In genomic region chr12:89352492-89353187, GRCh38 we compare ENCODE assay signal across 8 cellular contexts. TPM values are rescaled to one million over a fixed set of nuclear protein-coding genes. Genes with fewer than 3 reads are reported as not detected.
A peak's percentile ranks its signal among the peaks of the same experiment; 100 is the strongest.
DNase-seq lines count a peak whose midpoint lies in the region; ATAC-seq, FAIRE-seq and TF ChIP-seq lines count a peak whose summit lies in the region.

TSS of gene DUSP6 (minus strand) at chr12:89352501. CDS start at chr12:89352039, 462 bp downstream.

- H3K36me3 Mint-ChIP-seq in activated CD4-positive, alpha-beta T cell treated with anti-CD3 and anti-CD28 coated beads, Interleukin-2, amount 10 ng/mL, durations not matched to agents 24 days and 14 days (ENCODE audit: low read depth) = peaks cover 36% of the 10 kb centered on the region

- peak within 1 kb of the TSS; percentile 98 for H3K4me3 Mint-ChIP-seq in activated CD4-positive, alpha-beta T cell treated with anti-CD3 and anti-CD28 coated beads, Interleukin-2, amount 10 ng/mL, durations not matched to agents 24 days and 14 days

- peaks cover 12 to 26% of the 10 kb centered on the region in 2 donors for H3K4me1 ChIP-seq in kidney (ENCODE audit: control insufficient read depth in 1 of 2, insufficient read depth in 1 of 2, low read depth in 1 of 2, low read length in 2 of 2)

- peak within 1 kb of the TSS; percentile 71 to 91 for H3K9ac ChIP-seq in kidney (ENCODE audit: low read length in 2 of 2)

- no peaks in the 10 kb centered on the region for H3K9me3 Mint-ChIP-seq in activated CD4-positive, alpha-beta T cell treated with anti-CD3 and anti-CD28 coated beads, Interleukin-2, amount 10 ng/mL, durations not matched to agents 24 days and 14 days

- peak within 1 kb of the TSS; percentile 97 to 98 for H3K4me3 ChIP-seq in kidney (ENCODE audit: low read length in 2 of 2)

- H3K27ac ChIP-seq in cingulate gyrus (ENCODE audit: low read depth, low read length) (peak within 1 kb of the TSS; percentile 94), kidney (ENCODE audit: low read depth in 2 of 2, low read length in 2 of 2) (peak within 1 kb of the TSS; percentile 96 to 99)

- DNase-seq in GM13977 (ENCODE audit: low spot score) (peak; percentile 81), NCI-H524 treated with DMSO at 0.1 percent for 48 hours (lab: John Stamatoyannopoulos, UW) (peak; percentile 92), kidney (peak; percentile 99), GM19240 (ENCODE audit: insufficient read length, low spot score) (no peak)
- peak; percentile 98 for DNase-seq in activated CD4-positive, alpha-beta T cell treated with anti-CD3 and anti-CD28 coated beads, Interleukin-2, amount 10 ng/mL, durations not matched to agents 24 days and 14 days
- peak; percentile 78 for DNase-seq in stimulated activated CD4-positive, alpha-beta T cell treated with anti-CD3 and anti-CD28 coated beads, Interleukin-12 subunit alpha, Interleukin-12 subunit beta, amount 100 ng/mL, for 4 hours

- in situ Hi-C loops in GM13977 (cut with MboI; ENCODE audit: low pct_unique_long_range_greater_than_20kb, low sequenced_read_pairs, unreplicated experiment) = no loop called here

- peaks cover 44% of the 10 kb centered on the region for H3K4me1 Mint-ChIP-seq in activated CD4-positive, alpha-beta T cell treated with anti-CD3 and anti-CD28 coated beads, Interleukin-2, amount 10 ng/mL, durations not matched to agents 24 days and 14 days

- H3K27me3 Mint-ChIP-seq in activated CD4-positive, alpha-beta T cell treated with anti-CD3 and anti-CD28 coated beads, Interleukin-2, amount 10 ng/mL, durations not matched to agents 24 days and 14 days = no peaks in the 10 kb centered on the region

- peak within 1 kb of the TSS; percentile 93 for H3K27ac Mint-ChIP-seq in activated CD4-positive, alpha-beta T cell treated with anti-CD3 and anti-CD28 coated beads, Interleukin-2, amount 10 ng/mL, durations not matched to agents 24 days and 14 days

- no peaks in the 10 kb centered on the region for H3K9me3 ChIP-seq in kidney (ENCODE audit: control insufficient read depth in 1 of 2, low read length in 2 of 2)

- intact Hi-C loops in activated CD4-positive, alpha-beta T cell treated with anti-CD3 and anti-CD28 coated beads, Interleukin-2, amount 10 ng/mL, durations not matched to agents 24 days and 14 days (cut with micrococcal nuclease) = loop anchor here (1.0 to 5.0 kb wide), 14 partner anchors 38 to 510 kb away; partner anchors contain the start of gene ATP2B1
- intact Hi-C loops in kidney (cut with DNase I) = no loop called here

- FAIRE-seq in kidney (lab: Jason Lieb, UNC) = peak; percentile 92

- ATAC-seq in HG03354 (IDR thresholded peaks at IDR 0.05; ENCODE audit: poor library complexity, severe bottlenecking, unreplicated experiment) = peak; percentile 61

- H3K36me3 ChIP-seq in kidney (ENCODE audit: control insufficient read depth in 1 of 2, insufficient read depth in 2 of 2, low read length in 2 of 2) = peaks cover 18 to 26% of the 10 kb centered on the region in 2 donors

- TF ChIP-seq CTCF in GM13977 (IDR thresholded peaks at IDR 0.05; ENCODE audit: extremely low read depth, insufficient read depth, missing control alignments) (no peak), kidney (IDR thresholded peaks at IDR 0.05; ENCODE audit: borderline replicate concordance, extremely low read depth, insufficient read depth) (no peak)

RNA-seq across cellular contexts. Expression of gene DUSP6, which starts in this region (rescaled TPM):
- 95.5 and 96.7 TPM in 2 replicates for total RNA-seq in activated CD4-positive, alpha-beta T cell treated with anti-CD3 and anti-CD28 coated beads, Interleukin-2, amount 10 ng/mL, durations not matched to agents 24 days and 14 days
- 91.8 TPM for total RNA-seq in kidney
- polyA plus RNA-seq in kidney (ENCODE audit: insufficient read depth, low read depth, low replicate concordance) = 35.3 TPM
